32 cellular contexts compared by ENCODE assay signal in genomic region chr16:86217891-86218270, GRCh38.
"Had no signal": no experiment of that assay in that cellular context is flagged by ENCODE, and none has a peak within 500 bp of the region (broad histone marks: within the 10 kb centered on the region; RNA-seq: fewer than 3 reads in every experiment).

No MANE protein-coding gene starts in this region.

- ATAC-seq: activated CD4-positive, CD25-positive, alpha-beta regulatory T cell treated with anti-CD3 and anti-CD28 coated beads, Interleukin-2, amount 50 U/mL, for 24 hours; activated CD8-positive, alpha-beta T cell treated with anti-CD3 and anti-CD28 coated beads for 36 hours; activated naive CD8-positive, alpha-beta T cell treated with anti-CD3 and anti-CD28 coated beads, Interleukin-2, amount 50 U/mL, for 24 hours; activated T-cell treated with anti-CD3 and anti-CD28 coated beads, Interleukin-2, amount 50 U/mL, for 4 hours; activated T-helper 17 cell treated with anti-CD3 and anti-CD28 coated beads, Interleukin-2, amount 50 U/mL, for 72 hours; esophagus mucosa; T-helper 17 cell had no signal

- H3K4me3 ChIP-seq: adrenal gland, breast epithelium, cardiac muscle cell, coronary artery, dorsolateral prefrontal cortex had no signal

- DNase-seq: activated B cell treated with CpG ODN at 0.5 μM for 24 hours; activated CD4-positive, alpha-beta T cell treated with anti-CD3 and anti-CD28 coated beads for 48 hours; activated CD4-positive, alpha-beta T cell treated with anti-CD3 and anti-CD28 coated beads, Interleukin-2, amount 50 U/mL, for 1 hour; activated CD4-positive, alpha-beta T cell treated with anti-CD3 and anti-CD28 coated beads, Interleukin-2, amount 50 U/mL, for 48 hours; activated CD8-positive, alpha-beta memory T cell treated with anti-CD3 and anti-CD28 coated beads for 24 hours; activated CD8-positive, alpha-beta T cell treated with anti-CD3 and anti-CD28 coated beads for 36 hours; activated effector memory CD4-positive, alpha-beta T cell treated with Interleukin-2 at 50 U/mL for 16 hours; activated gamma-delta T cell treated with Interleukin-2 at 50 U/mL for 16 hours; activated naive CD4-positive, alpha-beta T cell treated with Interleukin-2 at 50 U/mL for 16 hours; activated naive CD8-positive, alpha-beta T cell treated with anti-CD3 and anti-CD28 coated beads for 36 hours; activated naive CD8-positive, alpha-beta T cell treated with anti-CD3 and anti-CD28 coated beads, Interleukin-2, amount 50 U/mL, for 24 hours; activated T-cell treated with anti-CD3 and anti-CD28 coated beads, Interleukin-2, amount 50 U/mL, for 4 hours; amygdala; central memory CD4-positive, alpha-beta T cell; cerebellar nuclear complex; effector memory CD4-positive, alpha-beta T cell; endodermal cell; foreskin fibroblast; glutamatergic neuron; T-helper 1 cell; T-helper 17 cell; T1000; WERI-Rb-1 had no signal

- H3K27me3 ChIP-seq: cardiac muscle cell had no signal

- H3K36me3 ChIP-seq: adrenal gland, breast epithelium, cardiac muscle cell, WERI-Rb-1 had no signal

- H3K4me1 ChIP-seq: breast epithelium had no signal

- FAIRE-seq: frontal cortex had no signal

- H3K27ac ChIP-seq: adrenal gland, breast epithelium, cardiac muscle cell, coronary artery, dorsolateral prefrontal cortex, WERI-Rb-1 had no signal

- H3K9me3 ChIP-seq: adrenal gland, breast epithelium had no signal
